1 cellular context compared by ENCODE assay signal in genomic region chr11:128187829-128188228, GRCh38.
TF ChIP-seq lines count a peak whose summit lies in the region.

No MANE protein-coding gene starts in this region.

TF ChIP-seq in IMR-90, 13 proteins besides CTCF, POLR2A, EP300 and RAD21 (continued from another document):
- TF ChIP-seq NFE2L2 (IDR thresholded peaks at IDR 0.05; ENCODE audit: low read depth, low read length): no peak
